ENCODE assay signal across 1 cellular context in the genomic region with DNA sequence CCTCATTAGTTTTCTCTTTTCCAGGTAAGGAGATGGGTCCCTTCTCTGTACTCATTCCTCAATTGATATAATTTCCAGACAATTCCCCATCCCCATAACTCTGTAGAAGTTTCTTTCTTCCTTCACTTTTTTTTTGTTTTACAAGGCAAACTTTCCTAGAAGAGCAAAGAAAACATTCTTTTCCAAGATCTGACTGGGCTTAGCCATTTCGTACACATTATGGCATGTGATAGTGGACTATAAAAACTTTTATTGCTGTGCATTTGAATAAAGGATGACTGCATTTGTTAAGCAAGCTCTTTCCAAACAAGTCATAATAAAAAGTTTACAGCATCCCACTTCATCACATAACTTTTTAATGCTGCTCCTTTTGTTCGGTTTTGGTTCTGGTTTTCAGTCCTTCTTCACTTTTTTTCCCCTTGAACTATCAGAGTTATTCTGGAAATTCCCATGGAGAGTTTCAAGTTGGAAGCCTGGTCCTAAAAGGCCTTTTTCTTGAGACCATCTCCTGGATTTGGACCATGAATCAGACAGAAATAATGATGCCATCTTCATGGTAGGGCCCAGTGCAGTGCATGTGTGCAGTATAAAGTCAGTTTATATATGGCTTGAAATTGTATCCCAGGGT.
A peak's percentile ranks its signal among the peaks of the same experiment; 100 is the strongest.
TF ChIP-seq lines count a peak whose summit lies in the region.

No MANE protein-coding gene starts in this region.

TF ChIP-seq in HEK293, 187 proteins besides CTCF, POLR2A, EP300 and RAD21 (continued from another document):
- TF ChIP-seq, protein P1, sequence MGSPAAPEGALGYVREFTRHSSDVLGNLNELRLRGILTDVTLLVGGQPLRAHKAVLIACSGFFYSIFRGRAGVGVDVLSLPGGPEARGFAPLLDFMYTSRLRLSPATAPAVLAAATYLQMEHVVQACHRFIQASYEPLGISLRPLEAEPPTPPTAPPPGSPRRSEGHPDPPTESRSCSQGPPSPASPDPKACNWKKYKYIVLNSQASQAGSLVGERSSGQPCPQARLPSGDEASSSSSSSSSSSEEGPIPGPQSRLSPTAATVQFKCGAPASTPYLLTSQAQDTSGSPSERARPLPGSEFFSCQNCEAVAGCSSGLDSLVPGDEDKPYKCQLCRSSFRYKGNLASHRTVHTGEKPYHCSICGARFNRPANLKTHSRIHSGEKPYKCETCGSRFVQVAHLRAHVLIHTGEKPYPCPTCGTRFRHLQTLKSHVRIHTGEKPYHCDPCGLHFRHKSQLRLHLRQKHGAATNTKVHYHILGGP (tag by site-specific recombination; IDR thresholded peaks at IDR 0.05): peak; percentile 98
- TF ChIP-seq ZNF571 (tag by site-specific recombination; IDR thresholded peaks at IDR 0.05): no peak
- TF ChIP-seq YY1 (tag by site-specific recombination; IDR thresholded peaks at IDR 0.05): no peak
- TF ChIP-seq REPIN1 (tag by site-specific recombination; IDR thresholded peaks at IDR 0.05; ENCODE audit: low read depth): no peak
- TF ChIP-seq ZFHX2 (tag by site-specific recombination; conservative IDR thresholded peaks at IDR 0.05): no peak
- TF ChIP-seq BCL11A (tag by site-specific recombination; IDR thresholded peaks at IDR 0.05; ENCODE audit: low read depth): no peak
- peak; percentile 68; the same call in 1 of the 2 replicates for TF ChIP-seq ZNF561 (tag by site-specific recombination; IDR thresholded peaks at IDR 0.05; ENCODE audit: borderline replicate concordance)
- TF ChIP-seq ZNF292 (tag by site-specific recombination; IDR thresholded peaks at IDR 0.05; ENCODE audit: borderline replicate concordance, low read depth): no peak
